Comparison of ENCODE assay signal across 1 cellular context in the genomic region with DNA sequence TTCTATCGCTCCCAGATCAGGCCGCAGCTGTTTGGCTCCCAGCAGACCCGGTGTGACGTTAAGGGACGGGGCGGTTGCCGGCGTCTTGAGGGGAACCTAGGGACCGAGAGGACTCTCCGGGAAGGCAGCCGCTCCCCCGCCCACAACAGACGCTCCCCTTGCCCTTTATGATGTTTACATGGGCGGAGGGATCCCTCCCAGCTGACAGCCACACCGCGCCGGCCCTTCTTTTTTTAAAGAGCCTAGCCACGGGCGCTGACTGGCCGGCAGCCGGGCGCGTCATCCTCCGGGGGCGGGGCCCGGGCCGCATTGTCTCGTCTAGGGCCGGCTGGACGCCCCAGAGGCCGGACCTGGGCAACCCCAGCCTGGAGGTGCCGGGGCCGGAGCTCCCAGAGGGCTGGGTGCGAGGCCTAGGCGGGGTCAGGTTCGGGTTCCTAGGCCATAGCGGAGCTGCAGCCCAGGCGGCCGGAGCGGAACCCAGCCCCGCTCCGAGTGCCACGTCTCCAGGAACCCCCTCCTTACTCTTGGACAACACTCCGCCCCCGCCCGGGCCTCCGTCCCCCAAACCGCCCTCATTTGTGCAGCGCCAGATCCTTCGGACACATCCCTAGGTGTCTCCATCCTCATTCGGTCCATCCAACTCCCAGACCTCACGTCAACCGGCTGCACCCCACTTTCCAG.
TF ChIP-seq lines count a peak whose summit lies in the region.

A gene (plus strand): TSS at position 340 of the 681 bp plus-strand sequence.

TF ChIP-seq in GM12878, 131 proteins besides CTCF, POLR2A, EP300 and RAD21 (continued from another document and continues in another):
- TF ChIP-seq PAX5 (IDR thresholded peaks at IDR 0.05; ENCODE audit: borderline replicate concordance, low read depth, low read length), result no peak
- peak; percentile 56; the same call in 1 of the 2 replicates for TF ChIP-seq TBL1XR1 (IDR thresholded peaks at IDR 0.05; ENCODE audit: low read depth, low read length)
- TF ChIP-seq ATF7 (IDR thresholded peaks at IDR 0.05; ENCODE audit: low read depth), result peak; percentile 51
- TF ChIP-seq NFYA (IDR thresholded peaks at IDR 0.05; ENCODE audit: borderline replicate concordance, low read depth, low read length), result no peak
- TF ChIP-seq, protein P1, sequence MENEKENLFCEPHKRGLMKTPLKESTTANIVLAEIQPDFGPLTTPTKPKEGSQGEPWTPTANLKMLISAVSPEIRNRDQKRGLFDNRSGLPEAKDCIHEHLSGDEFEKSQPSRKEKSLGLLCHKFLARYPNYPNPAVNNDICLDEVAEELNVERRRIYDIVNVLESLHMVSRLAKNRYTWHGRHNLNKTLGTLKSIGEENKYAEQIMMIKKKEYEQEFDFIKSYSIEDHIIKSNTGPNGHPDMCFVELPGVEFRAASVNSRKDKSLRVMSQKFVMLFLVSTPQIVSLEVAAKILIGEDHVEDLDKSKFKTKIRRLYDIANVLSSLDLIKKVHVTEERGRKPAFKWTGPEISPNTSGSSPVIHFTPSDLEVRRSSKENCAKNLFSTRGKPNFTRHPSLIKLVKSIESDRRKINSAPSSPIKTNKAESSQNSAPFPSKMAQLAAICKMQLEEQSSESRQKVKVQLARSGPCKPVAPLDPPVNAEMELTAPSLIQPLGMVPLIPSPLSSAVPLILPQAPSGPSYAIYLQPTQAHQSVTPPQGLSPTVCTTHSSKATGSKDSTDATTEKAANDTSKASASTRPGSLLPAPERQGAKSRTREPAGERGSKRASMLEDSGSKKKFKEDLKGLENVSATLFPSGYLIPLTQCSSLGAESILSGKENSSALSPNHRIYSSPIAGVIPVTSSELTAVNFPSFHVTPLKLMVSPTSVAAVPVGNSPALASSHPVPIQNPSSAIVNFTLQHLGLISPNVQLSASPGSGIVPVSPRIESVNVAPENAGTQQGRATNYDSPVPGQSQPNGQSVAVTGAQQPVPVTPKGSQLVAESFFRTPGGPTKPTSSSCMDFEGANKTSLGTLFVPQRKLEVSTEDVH (IDR thresholded peaks at IDR 0.05; ENCODE audit: low read depth, partially characterized antibody), result no peak
- no peak for TF ChIP-seq ZNF274 (IDR thresholded peaks at IDR 0.05; ENCODE audit: insufficient read depth, insufficient read length)
- TF ChIP-seq NR2C1 (IDR thresholded peaks at IDR 0.05), result no peak
- TF ChIP-seq CBX5 (IDR thresholded peaks at IDR 0.05; ENCODE audit: low read depth), result peak; percentile 68; the same call in 1 of the 2 replicates
- no peak; the same call in 1 of the 2 replicates for TF ChIP-seq RCOR1 (conservative IDR thresholded peaks at IDR 0.05; ENCODE audit: low read depth, low read length)
- no peak; the same call in 1 of the 2 replicates for TF ChIP-seq SMARCA5 (IDR thresholded peaks at IDR 0.05)
- TF ChIP-seq ZBED1 (IDR thresholded peaks at IDR 0.05; ENCODE audit: borderline replicate concordance), result no peak
- no peak for TF ChIP-seq BMI1 (IDR thresholded peaks at IDR 0.05; ENCODE audit: borderline replicate concordance)
- TF ChIP-seq HDAC6 (IDR thresholded peaks at IDR 0.05; ENCODE audit: unreplicated experiment), result no peak
- TF ChIP-seq RAD51 (IDR thresholded peaks at IDR 0.05), result 0 out of 2 replicates have a peak, but pooled peaks have one; percentile 34
- 0 out of 2 replicates have a peak, but pooled peaks have one; percentile 44 for TF ChIP-seq GATAD2B (conservative IDR thresholded peaks at IDR 0.05; ENCODE audit: low read depth)
- TF ChIP-seq, protein P2, sequence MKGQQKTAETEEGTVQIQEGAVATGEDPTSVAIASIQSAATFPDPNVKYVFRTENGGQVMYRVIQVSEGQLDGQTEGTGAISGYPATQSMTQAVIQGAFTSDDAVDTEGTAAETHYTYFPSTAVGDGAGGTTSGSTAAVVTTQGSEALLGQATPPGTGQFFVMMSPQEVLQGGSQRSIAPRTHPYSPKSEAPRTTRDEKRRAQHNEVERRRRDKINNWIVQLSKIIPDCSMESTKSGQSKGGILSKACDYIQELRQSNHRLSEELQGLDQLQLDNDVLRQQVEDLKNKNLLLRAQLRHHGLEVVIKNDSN (IDR thresholded peaks at IDR 0.05; ENCODE audit: borderline replicate concordance, extremely low read length, insufficient read depth, low read depth, low read length), result peak; percentile 40
- no peak for TF ChIP-seq SMAD5 (IDR thresholded peaks at IDR 0.05; ENCODE audit: low read depth)
- TF ChIP-seq, protein P3, sequence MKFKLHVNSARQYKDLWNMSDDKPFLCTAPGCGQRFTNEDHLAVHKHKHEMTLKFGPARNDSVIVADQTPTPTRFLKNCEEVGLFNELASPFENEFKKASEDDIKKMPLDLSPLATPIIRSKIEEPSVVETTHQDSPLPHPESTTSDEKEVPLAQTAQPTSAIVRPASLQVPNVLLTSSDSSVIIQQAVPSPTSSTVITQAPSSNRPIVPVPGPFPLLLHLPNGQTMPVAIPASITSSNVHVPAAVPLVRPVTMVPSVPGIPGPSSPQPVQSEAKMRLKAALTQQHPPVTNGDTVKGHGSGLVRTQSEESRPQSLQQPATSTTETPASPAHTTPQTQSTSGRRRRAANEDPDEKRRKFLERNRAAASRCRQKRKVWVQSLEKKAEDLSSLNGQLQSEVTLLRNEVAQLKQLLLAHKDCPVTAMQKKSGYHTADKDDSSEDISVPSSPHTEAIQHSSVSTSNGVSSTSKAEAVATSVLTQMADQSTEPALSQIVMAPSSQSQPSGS (IDR thresholded peaks at IDR 0.05; ENCODE audit: low read length), result no peak
- TF ChIP-seq MTA3 (IDR thresholded peaks at IDR 0.05; ENCODE audit: borderline replicate concordance, low read length), result no peak
- TF ChIP-seq ETV6 (conservative IDR thresholded peaks at IDR 0.05 in 1 of 2, IDR thresholded peaks at IDR 0.05 in 1 of 2; ENCODE audit: borderline replicate concordance in 1 of 2, low read depth in 1 of 2), result no peak
- TF ChIP-seq IKZF2 (IDR thresholded peaks at IDR 0.05), result peak in 1 of 2 experiments; percentile 42; a peak in 2 of 4 replicates
- TF ChIP-seq ZNF24 (IDR thresholded peaks at IDR 0.05), result 0 out of 2 replicates have a peak, but pooled peaks have one; percentile 7
- TF ChIP-seq STAT1 (conservative IDR thresholded peaks at IDR 0.05), result no peak
- no peak for TF ChIP-seq HDAC2 (IDR thresholded peaks at IDR 0.05)
- TF ChIP-seq HDGF (IDR thresholded peaks at IDR 0.05), result no peak
- no peak for TF ChIP-seq NFXL1 (IDR thresholded peaks at IDR 0.05; ENCODE audit: borderline replicate concordance)
- TF ChIP-seq, protein P4, sequence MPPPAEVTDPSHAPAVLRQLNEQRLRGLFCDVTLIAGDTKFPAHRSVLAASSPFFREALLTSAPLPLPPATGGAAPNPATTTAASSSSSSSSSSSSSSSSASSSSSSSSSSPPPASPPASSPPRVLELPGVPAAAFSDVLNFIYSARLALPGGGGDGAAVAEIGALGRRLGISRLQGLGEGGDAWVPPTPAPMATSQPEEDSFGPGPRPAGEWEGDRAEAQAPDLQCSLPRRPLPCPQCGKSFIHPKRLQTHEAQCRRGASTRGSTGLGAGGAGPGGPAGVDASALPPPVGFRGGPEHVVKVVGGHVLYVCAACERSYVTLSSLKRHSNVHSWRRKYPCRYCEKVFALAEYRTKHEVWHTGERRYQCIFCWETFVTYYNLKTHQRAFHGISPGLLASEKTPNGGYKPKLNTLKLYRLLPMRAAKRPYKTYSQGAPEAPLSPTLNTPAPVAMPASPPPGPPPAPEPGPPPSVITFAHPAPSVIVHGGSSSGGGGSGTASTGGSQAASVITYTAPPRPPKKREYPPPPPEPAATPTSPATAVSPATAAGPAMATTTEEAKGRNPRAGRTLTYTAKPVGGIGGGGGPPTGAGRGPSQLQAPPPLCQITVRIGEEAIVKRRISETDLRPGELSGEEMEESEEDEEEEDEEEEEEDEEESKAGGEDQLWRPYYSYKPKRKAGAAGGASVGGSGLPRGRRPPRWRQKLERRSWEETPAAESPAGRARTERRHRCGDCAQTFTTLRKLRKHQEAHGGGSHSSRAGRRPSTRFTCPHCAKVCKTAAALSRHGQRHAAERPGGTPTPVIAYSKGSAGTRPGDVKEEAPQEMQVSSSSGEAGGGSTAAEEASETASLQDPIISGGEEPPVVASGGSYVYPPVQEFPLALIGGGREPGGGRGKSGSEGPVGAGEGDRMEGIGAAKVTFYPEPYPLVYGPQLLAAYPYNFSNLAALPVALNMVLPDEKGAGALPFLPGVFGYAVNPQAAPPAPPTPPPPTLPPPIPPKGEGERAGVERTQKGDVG (CRISPR knock-in tag; IDR thresholded peaks at IDR 0.05), result no peak
- TF ChIP-seq CHD1 (IDR thresholded peaks at IDR 0.05; ENCODE audit: low read depth, low read length), result no peak
- no peak for TF ChIP-seq KDM1A (IDR thresholded peaks at IDR 0.05; ENCODE audit: borderline replicate concordance)
- TF ChIP-seq, protein P5, sequence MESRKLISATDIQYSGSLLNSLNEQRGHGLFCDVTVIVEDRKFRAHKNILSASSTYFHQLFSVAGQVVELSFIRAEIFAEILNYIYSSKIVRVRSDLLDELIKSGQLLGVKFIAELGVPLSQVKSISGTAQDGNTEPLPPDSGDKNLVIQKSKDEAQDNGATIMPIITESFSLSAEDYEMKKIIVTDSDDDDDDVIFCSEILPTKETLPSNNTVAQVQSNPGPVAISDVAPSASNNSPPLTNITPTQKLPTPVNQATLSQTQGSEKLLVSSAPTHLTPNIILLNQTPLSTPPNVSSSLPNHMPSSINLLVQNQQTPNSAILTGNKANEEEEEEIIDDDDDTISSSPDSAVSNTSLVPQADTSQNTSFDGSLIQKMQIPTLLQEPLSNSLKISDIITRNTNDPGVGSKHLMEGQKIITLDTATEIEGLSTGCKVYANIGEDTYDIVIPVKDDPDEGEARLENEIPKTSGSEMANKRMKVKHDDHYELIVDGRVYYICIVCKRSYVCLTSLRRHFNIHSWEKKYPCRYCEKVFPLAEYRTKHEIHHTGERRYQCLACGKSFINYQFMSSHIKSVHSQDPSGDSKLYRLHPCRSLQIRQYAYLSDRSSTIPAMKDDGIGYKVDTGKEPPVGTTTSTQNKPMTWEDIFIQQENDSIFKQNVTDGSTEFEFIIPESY (IDR thresholded peaks at IDR 0.05), result no peak
- TF ChIP-seq, protein P6, sequence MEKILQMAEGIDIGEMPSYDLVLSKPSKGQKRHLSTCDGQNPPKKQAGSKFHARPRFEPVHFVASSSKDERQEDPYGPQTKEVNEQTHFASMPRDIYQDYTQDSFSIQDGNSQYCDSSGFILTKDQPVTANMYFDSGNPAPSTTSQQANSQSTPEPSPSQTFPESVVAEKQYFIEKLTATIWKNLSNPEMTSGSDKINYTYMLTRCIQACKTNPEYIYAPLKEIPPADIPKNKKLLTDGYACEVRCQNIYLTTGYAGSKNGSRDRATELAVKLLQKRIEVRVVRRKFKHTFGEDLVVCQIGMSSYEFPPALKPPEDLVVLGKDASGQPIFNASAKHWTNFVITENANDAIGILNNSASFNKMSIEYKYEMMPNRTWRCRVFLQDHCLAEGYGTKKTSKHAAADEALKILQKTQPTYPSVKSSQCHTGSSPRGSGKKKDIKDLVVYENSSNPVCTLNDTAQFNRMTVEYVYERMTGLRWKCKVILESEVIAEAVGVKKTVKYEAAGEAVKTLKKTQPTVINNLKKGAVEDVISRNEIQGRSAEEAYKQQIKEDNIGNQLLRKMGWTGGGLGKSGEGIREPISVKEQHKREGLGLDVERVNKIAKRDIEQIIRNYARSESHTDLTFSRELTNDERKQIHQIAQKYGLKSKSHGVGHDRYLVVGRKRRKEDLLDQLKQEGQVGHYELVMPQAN (conservative IDR thresholded peaks at IDR 0.05), result peak; percentile 99
- TF ChIP-seq SUZ12 (IDR thresholded peaks at IDR 0.05; ENCODE audit: unreplicated experiment), result no peak
- peak; percentile 93 for TF ChIP-seq FOXK2 (IDR thresholded peaks at IDR 0.05)
- TF ChIP-seq, protein P7, sequence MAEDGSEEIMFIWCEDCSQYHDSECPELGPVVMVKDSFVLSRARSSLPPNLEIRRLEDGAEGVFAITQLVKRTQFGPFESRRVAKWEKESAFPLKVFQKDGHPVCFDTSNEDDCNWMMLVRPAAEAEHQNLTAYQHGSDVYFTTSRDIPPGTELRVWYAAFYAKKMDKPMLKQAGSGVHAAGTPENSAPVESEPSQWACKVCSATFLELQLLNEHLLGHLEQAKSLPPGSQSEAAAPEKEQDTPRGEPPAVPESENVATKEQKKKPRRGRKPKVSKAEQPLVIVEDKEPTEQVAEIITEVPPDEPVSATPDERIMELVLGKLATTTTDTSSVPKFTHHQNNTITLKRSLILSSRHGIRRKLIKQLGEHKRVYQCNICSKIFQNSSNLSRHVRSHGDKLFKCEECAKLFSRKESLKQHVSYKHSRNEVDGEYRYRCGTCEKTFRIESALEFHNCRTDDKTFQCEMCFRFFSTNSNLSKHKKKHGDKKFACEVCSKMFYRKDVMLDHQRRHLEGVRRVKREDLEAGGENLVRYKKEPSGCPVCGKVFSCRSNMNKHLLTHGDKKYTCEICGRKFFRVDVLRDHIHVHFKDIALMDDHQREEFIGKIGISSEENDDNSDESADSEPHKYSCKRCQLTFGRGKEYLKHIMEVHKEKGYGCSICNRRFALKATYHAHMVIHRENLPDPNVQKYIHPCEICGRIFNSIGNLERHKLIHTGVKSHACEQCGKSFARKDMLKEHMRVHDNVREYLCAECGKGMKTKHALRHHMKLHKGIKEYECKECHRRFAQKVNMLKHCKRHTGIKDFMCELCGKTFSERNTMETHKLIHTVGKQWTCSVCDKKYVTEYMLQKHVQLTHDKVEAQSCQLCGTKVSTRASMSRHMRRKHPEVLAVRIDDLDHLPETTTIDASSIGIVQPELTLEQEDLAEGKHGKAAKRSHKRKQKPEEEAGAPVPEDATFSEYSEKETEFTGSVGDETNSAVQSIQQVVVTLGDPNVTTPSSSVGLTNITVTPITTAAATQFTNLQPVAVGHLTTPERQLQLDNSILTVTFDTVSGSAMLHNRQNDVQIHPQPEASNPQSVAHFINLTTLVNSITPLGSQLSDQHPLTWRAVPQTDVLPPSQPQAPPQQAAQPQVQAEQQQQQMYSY (CRISPR knock-in tag; IDR thresholded peaks at IDR 0.05), result no peak
- TF ChIP-seq, protein P8, sequence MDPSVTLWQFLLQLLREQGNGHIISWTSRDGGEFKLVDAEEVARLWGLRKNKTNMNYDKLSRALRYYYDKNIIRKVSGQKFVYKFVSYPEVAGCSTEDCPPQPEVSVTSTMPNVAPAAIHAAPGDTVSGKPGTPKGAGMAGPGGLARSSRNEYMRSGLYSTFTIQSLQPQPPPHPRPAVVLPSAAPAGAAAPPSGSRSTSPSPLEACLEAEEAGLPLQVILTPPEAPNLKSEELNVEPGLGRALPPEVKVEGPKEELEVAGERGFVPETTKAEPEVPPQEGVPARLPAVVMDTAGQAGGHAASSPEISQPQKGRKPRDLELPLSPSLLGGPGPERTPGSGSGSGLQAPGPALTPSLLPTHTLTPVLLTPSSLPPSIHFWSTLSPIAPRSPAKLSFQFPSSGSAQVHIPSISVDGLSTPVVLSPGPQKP (IDR thresholded peaks at IDR 0.05; ENCODE audit: low read depth, low read length), result peak; percentile 70
- no peak for TF ChIP-seq MYB (IDR thresholded peaks at IDR 0.05; ENCODE audit: borderline replicate concordance, low read depth, low read length)
- no peak for TF ChIP-seq TCF3 (IDR thresholded peaks at IDR 0.05; ENCODE audit: borderline replicate concordance, insufficient read depth, low read depth, low read length)
- TF ChIP-seq, protein P9, sequence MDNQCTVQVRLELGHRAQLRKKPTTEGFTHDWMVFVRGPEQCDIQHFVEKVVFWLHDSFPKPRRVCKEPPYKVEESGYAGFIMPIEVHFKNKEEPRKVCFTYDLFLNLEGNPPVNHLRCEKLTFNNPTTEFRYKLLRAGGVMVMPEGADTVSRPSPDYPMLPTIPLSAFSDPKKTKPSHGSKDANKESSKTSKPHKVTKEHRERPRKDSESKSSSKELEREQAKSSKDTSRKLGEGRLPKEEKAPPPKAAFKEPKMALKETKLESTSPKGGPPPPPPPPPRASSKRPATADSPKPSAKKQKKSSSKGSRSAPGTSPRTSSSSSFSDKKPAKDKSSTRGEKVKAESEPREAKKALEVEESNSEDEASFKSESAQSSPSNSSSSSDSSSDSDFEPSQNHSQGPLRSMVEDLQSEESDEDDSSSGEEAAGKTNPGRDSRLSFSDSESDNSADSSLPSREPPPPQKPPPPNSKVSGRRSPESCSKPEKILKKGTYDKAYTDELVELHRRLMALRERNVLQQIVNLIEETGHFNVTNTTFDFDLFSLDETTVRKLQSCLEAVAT (IDR thresholded peaks at IDR 0.05), result no peak
- no peak for TF ChIP-seq SMC3 (IDR thresholded peaks at IDR 0.05; ENCODE audit: borderline replicate concordance, low read length)
